In genomic region chr11:80816454-80816847, GRCh38 we compare ENCODE assay signal across 1 cellular context.
TF ChIP-seq lines count a peak whose summit lies in the region.

No MANE protein-coding gene starts in this region.

TF ChIP-seq in SK-N-SH, 30 proteins besides CTCF, POLR2A, EP300 and RAD21 (continued from another document):
- TF ChIP-seq REST (IDR thresholded peaks at IDR 0.05; ENCODE audit: low read depth, low read length) (no peak), USF1 (IDR thresholded peaks at IDR 0.05; ENCODE audit: borderline replicate concordance, low read depth) (no peak), NRF1 (IDR thresholded peaks at IDR 0.05; ENCODE audit: low read depth, low read length) (no peak)
